In genomic region chr3:24470277-24470676, GRCh38 we compare ENCODE assay signal across 28 cellular contexts.
"Had no signal": no experiment of that assay in that cellular context is flagged by ENCODE, and none has a peak within 500 bp of the region (broad histone marks: within the 10 kb centered on the region; RNA-seq: fewer than 3 reads in every experiment).

No MANE protein-coding gene starts in this region.

- DNase-seq: activated B cell treated with CpG ODN at 0.5 μM for 24 hours; activated CD4-positive, alpha-beta memory T cell treated with anti-CD3 and anti-CD28 coated beads, Interleukin-2, amount 10 ng/mL, durations not matched to agents 7 days and 5 days; activated CD4-positive, alpha-beta T cell treated with anti-CD3 and anti-CD28 coated beads for 48 hours; activated CD4-positive, CD25-positive, alpha-beta regulatory T cell treated with anti-CD3 and anti-CD28 coated beads, Interleukin-2, amount 50 U/mL, for 72 hours; activated CD8-positive, alpha-beta memory T cell treated with anti-CD3 and anti-CD28 coated beads for 24 hours; activated CD8-positive, alpha-beta memory T cell treated with anti-CD3 and anti-CD28 coated beads, Interleukin-2, amount 10 ng/mL, durations not matched to agents 7 days and 5 days; activated CD8-positive, alpha-beta memory T cell treated with anti-CD3 and anti-CD28 coated beads, Interleukin-2, amount 50 U/mL, for 48 hours; activated effector memory CD4-positive, alpha-beta T cell treated with Interleukin-2 at 50 U/mL for 16 hours; activated naive CD4-positive, alpha-beta T cell treated with anti-CD3 and anti-CD28 coated beads, Interleukin-2, amount 50 U/mL, for 16 hours; activated naive CD8-positive, alpha-beta T cell treated with anti-CD3 and anti-CD28 coated beads for 36 hours; activated T-cell treated with anti-CD3 and anti-CD28 coated beads, Interleukin-2, amount 50 U/mL, for 48 hours; amygdala; NCI-H1092 treated with DMSO at 0.1 percent for 48 hours; NCI-H1436; NCI-H1694; NCI-H1930; NCI-H2081 treated with DMSO at 0.1 percent for 48 hours; NCI-H226; NCI-H446 treated with DMSO at 0.1 percent for 48 hours; NCI-H524; NCI-H69; NK-92 treated with Interleukin-12 subunit alpha and Interleukin-12 subunit beta, amount 100 ng/mL, for 24 hours; PC-9; Right ventricle myocardium superior; SW 1271; T-helper 1 cell; T-helper 2 cell; T-helper 9 cell had no signal

- ATAC-seq: activated CD8-positive, alpha-beta memory T cell treated with anti-CD3 and anti-CD28 coated beads, Interleukin-2, amount 10 ng/mL, durations not matched to agents 7 days and 5 days had no signal
